ENCODE assay signal across 14 cellular contexts in genomic region chr10:99235872-99236626, GRCh38. TPM values are rescaled to one million over a fixed set of nuclear protein-coding genes. Genes with fewer than 3 reads are reported as not detected.
DNase-seq lines count a peak whose midpoint lies in the region; ATAC-seq, FAIRE-seq and TF ChIP-seq lines count a peak whose summit lies in the region.
"Had no signal": no experiment of that assay in that cellular context is flagged by ENCODE, and none has a peak within 500 bp of the region (broad histone marks: within the 10 kb centered on the region; RNA-seq: fewer than 3 reads in every experiment).

No MANE protein-coding gene starts in this region.

- H4K20me1 ChIP-seq in astrocyte (ENCODE audit: insufficient read depth, low read length) (peaks cover 4% of the 10 kb centered on the region), smooth muscle cell (ENCODE audit: low read depth) (no peaks in the 10 kb centered on the region)

- H3K27ac ChIP-seq in astrocyte (ENCODE audit: low read depth, low read length) (no peak overlapping the region), iPS-20b (ENCODE audit: low read length) (no peak overlapping the region), smooth muscle cell (ENCODE audit: low read depth) (no peak overlapping the region)

- FAIRE-seq in astrocyte (lab: Jason Lieb, UNC): no peak

- H3K4me3 ChIP-seq in astrocyte (ENCODE audit: insufficient read depth, low read depth, low read length) (no peak overlapping the region), iPS-20b (ENCODE audit: low read length) (peak overlapping the region; percentile 76), smooth muscle cell (peak overlapping the region; percentile 57)
- H3K4me3 ChIP-seq: mucosa of descending colon had no signal

- H3K4me2 ChIP-seq in astrocyte (ENCODE audit: low read length): no peak overlapping the region
- peak overlapping the region; percentile 97 for H3K4me2 ChIP-seq in smooth muscle cell

- no peak for ATAC-seq in HG03439 (IDR thresholded peaks at IDR 0.05; ENCODE audit: unreplicated experiment)
- ATAC-seq: mucosa of descending colon had no signal

- H3K4me1 ChIP-seq in astrocyte (ENCODE audit: insufficient read depth, low read length) (peaks cover 9% of the 10 kb centered on the region), iPS-20b (ENCODE audit: insufficient read depth, low read length) (peaks cover 22% of the 10 kb centered on the region; the same call in 1 of the 2 replicates), smooth muscle cell (ENCODE audit: low read depth) (peaks cover 26% of the 10 kb centered on the region)

- WGBS in smooth muscle cell (ENCODE audit: low lambda C conversion rate): 1% methylated on average over 35 of the region's 38 CpGs

- H3K79me2 ChIP-seq in astrocyte (ENCODE audit: insufficient read depth, low read length) (no peaks in the 10 kb centered on the region), smooth muscle cell (ENCODE audit: low read depth) (no peaks in the 10 kb centered on the region)

- H3K4me3 Mint-ChIP-seq in HFFc6 (peak overlapping the region; percentile 74; the same call in 1 of the 2 replicates), astrocyte (ENCODE audit: unreplicated experiment) (peak overlapping the region; percentile 40)

- H2AFZ ChIP-seq in astrocyte (ENCODE audit: low read depth, low read length) (no peak overlapping the region), smooth muscle cell (ENCODE audit: low read depth) (peak overlapping the region; percentile 83)

- no peaks in the 10 kb centered on the region for H3K36me3 ChIP-seq in astrocyte (ENCODE audit: insufficient read depth, low read length)
- H3K36me3 ChIP-seq in iPS-20b (ENCODE audit: insufficient read depth, low read depth, low read length): no peaks in the 10 kb centered on the region
- no peaks in the 10 kb centered on the region for H3K36me3 ChIP-seq in smooth muscle cell (ENCODE audit: low read depth)

- H3K9me3 ChIP-seq in astrocyte (ENCODE audit: insufficient read depth, low read depth, low read length) (no peaks in the 10 kb centered on the region), iPS-20b (ENCODE audit: insufficient read depth, low read depth, low read length) (no peaks in the 10 kb centered on the region), smooth muscle cell (replicated peaks; ENCODE audit: low read depth) (no peaks in the 10 kb centered on the region)
- H3K9me3 ChIP-seq: mucosa of descending colon had no signal

- TF ChIP-seq CTCF in HFFc6 (IDR thresholded peaks at IDR 0.05) (no peak), astrocyte (IDR thresholded peaks at IDR 0.05; ENCODE audit: insufficient read depth, low read depth, low read length) (no peak), smooth muscle cell (IDR thresholded peaks at IDR 0.05; ENCODE audit: borderline replicate concordance, insufficient read depth, poor library complexity, severe bottlenecking) (no peak)

- no peaks in the 10 kb centered on the region for H3K36me3 Mint-ChIP-seq in HFFc6 (ENCODE audit: low read depth)
- H3K36me3 Mint-ChIP-seq in astrocyte (ENCODE audit: low read depth, unreplicated experiment): no peaks in the 10 kb centered on the region

- H3K27me3 ChIP-seq in astrocyte (ENCODE audit: insufficient read depth, low read length): peaks cover 66% of the 10 kb centered on the region
- peaks cover 78% of the 10 kb centered on the region for H3K27me3 ChIP-seq in iPS-20b (ENCODE audit: insufficient read depth, low read length)
- peaks cover 87% of the 10 kb centered on the region for H3K27me3 ChIP-seq in smooth muscle cell (ENCODE audit: low read depth)

- no peak overlapping the region for H3K27ac Mint-ChIP-seq in HFFc6
- H3K27ac Mint-ChIP-seq in astrocyte (ENCODE audit: unreplicated experiment): no peak overlapping the region

- peaks cover 50% of the 10 kb centered on the region for H3K27me3 Mint-ChIP-seq in HFFc6 (ENCODE audit: insufficient read depth)
- H3K27me3 Mint-ChIP-seq in astrocyte (ENCODE audit: low read depth, unreplicated experiment): peaks cover 74% of the 10 kb centered on the region

- no peak overlapping the region for H3K9ac ChIP-seq in astrocyte (ENCODE audit: low read length)
- H3K9ac ChIP-seq in iPS-20b (ENCODE audit: low read depth, low read length): no peak overlapping the region
- no peak overlapping the region for H3K9ac ChIP-seq in smooth muscle cell (ENCODE audit: low read depth)

- no peak for DNase-seq in HFFc6
- no peak for DNase-seq in astrocyte (ENCODE audit: low read depth)
- no peak for DNase-seq in smooth muscle cell (lab: John Stamatoyannopoulos, UW; ENCODE audit: unreplicated experiment)
- no peak for DNase-seq in NCI-H510A treated with DMSO at 0.1 percent for 48 hours (lab: John Stamatoyannopoulos, UW)
- no peak for DNase-seq in kidney tubule cell (ENCODE audit: low spot score)
- no peak for DNase-seq in D341Med (ENCODE audit: low spot score)
- DNase-seq: activated CD4-positive, CD25-positive, alpha-beta regulatory T cell; COR-L47; NCI-H2227 treated with DMSO at 0.1 percent for 48 hours had no signal

- peaks cover 38% of the 10 kb centered on the region for H3K4me1 Mint-ChIP-seq in HFFc6 (ENCODE audit: low read depth)
- peaks cover 5% of the 10 kb centered on the region for H3K4me1 Mint-ChIP-seq in astrocyte (ENCODE audit: low read depth, unreplicated experiment)

- H3K9me3 Mint-ChIP-seq in HFFc6 (no peaks in the 10 kb centered on the region), astrocyte (ENCODE audit: unreplicated experiment) (no peaks in the 10 kb centered on the region)

- no peaks in the 10 kb centered on the region for H3F3A ChIP-seq in smooth muscle cell (ENCODE audit: low read depth)

RNA-seq across cellular contexts. Expression of gene HPSE2, which starts 0.4 kb away (rescaled TPM):
- total RNA-seq in HFFc6 (2021; fragmentation: NEBNext Ultra II Directional; extraction: Animal tissue kit (Norgen Biotek cat#: 25700)): under 1 TPM in 2 of 6 experiments, not detected in 4; 0.05 to 0.09 TPM
- total RNA-seq in astrocyte (0.14 TPM in 1 of 2 replicates, not detected in the other), smooth muscle cell (0.13 and 0.90 TPM in 2 replicates)
- not detected in 2 replicates for polyA plus RNA-seq in smooth muscle cell
- total RNA-seq: chondrocyte, RPMI7951 had no signal
